ENCODE assay signal across 8 cellular contexts in the genomic region with DNA sequence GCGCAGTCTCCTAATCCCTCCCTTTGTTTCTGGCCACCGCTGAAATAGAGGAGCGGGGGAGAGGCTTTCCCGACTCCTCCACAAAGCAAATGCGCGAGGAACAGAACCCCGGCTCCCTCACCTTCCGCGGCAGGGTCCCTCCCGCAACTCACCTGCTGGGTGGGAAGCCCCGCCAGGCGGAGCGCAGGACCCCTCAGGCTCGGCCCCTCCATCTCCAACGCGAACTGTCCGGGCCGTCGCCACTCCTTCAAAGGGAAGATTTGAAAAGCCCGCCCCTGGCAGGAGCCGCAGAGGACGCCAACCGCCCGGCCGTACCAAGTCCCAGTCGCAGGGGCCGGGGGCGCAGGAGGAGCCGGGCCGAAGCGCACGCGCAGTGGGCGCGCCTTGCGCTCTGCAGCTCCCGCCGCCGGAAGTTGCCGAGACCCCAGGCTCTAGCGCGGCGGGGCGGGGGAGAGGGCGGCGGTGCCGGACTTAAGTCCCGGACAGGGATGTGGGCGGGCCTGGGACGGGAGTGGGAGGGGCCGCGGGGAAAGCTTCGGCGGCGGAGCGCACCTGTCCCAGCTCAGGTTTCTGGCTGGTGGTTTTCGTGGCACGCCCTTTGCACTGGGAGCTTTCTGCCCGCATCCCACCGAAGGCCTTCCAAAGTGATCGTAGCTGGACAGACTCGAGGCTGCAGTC. TPM values are rescaled to one million over a fixed set of nuclear protein-coding genes. Genes with fewer than 3 reads are reported as not detected.
DNase-seq lines count a peak whose midpoint lies in the region; ATAC-seq and TF ChIP-seq lines count a peak whose summit lies in the region.

TSS of gene RTKN2 (minus strand) at position 446 of the 678 bp plus-strand sequence. CDS start at position 212, 234 bp downstream.

- H3K4me3 ChIP-seq in BLaER1: peak within 1 kb of the TSS; percentile 79

- no peaks in the 10 kb centered on the region for H3K9me3 ChIP-seq in BLaER1

- no peak for TF ChIP-seq POLR2A in erythroblast (IDR thresholded peaks at IDR 0.05; ENCODE audit: low read length)

- H3K4me1 ChIP-seq in BLaER1: peaks cover 43% of the 10 kb centered on the region

- peaks cover under 1% of the 10 kb centered on the region; the same call in 1 of the 2 replicates for H3K36me3 ChIP-seq in BLaER1

- peak within 1 kb of the TSS; percentile 71 for H3K27ac ChIP-seq in BLaER1

- peak within 1 kb of the TSS; percentile 88 for H3K4me2 ChIP-seq in BLaER1

- ATAC-seq in GM19397 (IDR thresholded peaks at IDR 0.05; ENCODE audit: unreplicated experiment) (peak; percentile 83), HG03571 (IDR thresholded peaks at IDR 0.05; ENCODE audit: unreplicated experiment) (peak; percentile 49)

- peak within 1 kb of the TSS; percentile 84 for H3K9ac ChIP-seq in BLaER1

- H3K27me3 ChIP-seq in BLaER1: no peaks in the 10 kb centered on the region

- no peaks in the 10 kb centered on the region for H4K20me1 ChIP-seq in BLaER1

- DNase-seq in NOMO-1 treated with DMSO at 0.1 percent for 48 hours (lab: John Stamatoyannopoulos, UW; ENCODE audit: unreplicated experiment) (peak; percentile 58), activated T-cell treated with anti-CD3 and anti-CD28 coated beads for 48 hours (ENCODE audit: low read depth) (peak; percentile 71), erythroblast (lab: John Stamatoyannopoulos, UW) (peak; percentile 62 to 70), mucosa of gallbladder (ENCODE audit: low spot score) (peak; percentile 62)
- peak; percentile 2 to 40 for DNase-seq in stimulated activated CD8-positive, alpha-beta memory T cell treated with anti-CD3 and anti-CD28 coated beads, Interleukin-2, amount 100 ng/mL, for 1 hour (ENCODE audit: low read depth in 2 of 2)

RNA-seq across cellular contexts. Expression of gene RTKN2, which starts in this region (rescaled TPM):
- total RNA-seq in mucosa of gallbladder: 0.26 TPM

Comparison
In these comparisons a context has a peak if more than half of its experiments do, and no peak if none do; other contexts are left out.
1. Peak in every context shown above with its lines: DNase-seq, ATAC-seq, H3K4me3 ChIP-seq and H3K27ac ChIP-seq.
2. Peak in DNase-seq in mucosa of gallbladder; RNA of the gene not detected or under 1 TPM.
3. DNase-seq: peak in every context shown above with its lines; median percentile 71 in activated T-cell treated with anti-CD3 and anti-CD28 coated beads for 48 hours; 66 in erythroblast; 62 in mucosa of gallbladder; 58 in NOMO-1 treated with DMSO at 0.1 percent for 48 hours; 21 in stimulated activated CD8-positive, alpha-beta memory T cell treated with anti-CD3 and anti-CD28 coated beads, Interleukin-2, amount 100 ng/mL, for 1 hour.